8 cellular contexts compared by ENCODE assay signal in genomic region chr16:67834242-67834614, GRCh38. TPM values are rescaled to one million over a fixed set of nuclear protein-coding genes. Genes with fewer than 3 reads are reported as not detected.
DNase-seq lines count a peak whose midpoint lies in the region; ATAC-seq and TF ChIP-seq lines count a peak whose summit lies in the region.

No MANE protein-coding gene starts in this region.

- H3K27ac Mint-ChIP-seq in CD14-positive monocyte: no peak overlapping the region

- TF ChIP-seq EP300 in sigmoid colon (IDR thresholded peaks at IDR 0.05): no peak

- H3K27ac ChIP-seq in SU-DHL-6 (ENCODE audit: low read depth, low read length) (no peak overlapping the region), sigmoid colon (peak overlapping the region; percentile 80 to 84 (median 82))

- H3K27me3 Mint-ChIP-seq in CD14-positive monocyte (ENCODE audit: low read depth in 3 of 3): peaks cover 1 to 5% (median 2%) of the 10 kb centered on the region in 3 donors

- H3K79me2 ChIP-seq in SU-DHL-6 (ENCODE audit: insufficient read depth, low read length): peaks cover 9% of the 10 kb centered on the region; the same call in 1 of the 2 replicates

- H3F3A ChIP-seq in SU-DHL-6 (ENCODE audit: insufficient read depth): no peaks in the 10 kb centered on the region

- H3K36me3 ChIP-seq in SU-DHL-6 (ENCODE audit: low read length) (no peaks in the 10 kb centered on the region), sigmoid colon (peaks cover 10 to 31% (median 17%) of the 10 kb centered on the region in 4 donors)

- WGBS in sigmoid colon, 2 donors: 74 to 84% methylated on average over 10 of the region's 10 CpGs

- TF ChIP-seq POLR2A in sigmoid colon (IDR thresholded peaks at IDR 0.05): no peak

- H3K9me2 ChIP-seq in SU-DHL-6 (replicated peaks; ENCODE audit: insufficient read depth, low read length): no peaks in the 10 kb centered on the region

- no peak for DNase-seq in GM12865 (ENCODE audit: low read depth)
- no peak for DNase-seq in foreskin fibroblast
- DNase-seq in sigmoid colon: no peak
- no peak for DNase-seq in CD14-positive monocyte (ENCODE audit: low spot score)
- no peak for DNase-seq in activated effector memory CD4-positive, alpha-beta T cell treated with anti-CD3 and anti-CD28 coated beads, Interleukin-2, amount 50 U/mL, for 16 hours
- no peak for DNase-seq in stimulated activated CD4-positive, alpha-beta T cell treated with anti-CD3 and anti-CD28 coated beads, Interleukin-4, amount 100 ng/mL, for 24 hours

- H3K9me3 Mint-ChIP-seq in CD14-positive monocyte: no peaks in the 10 kb centered on the region

- intact Hi-C loops in sigmoid colon (cut with DNase I) (no loop called here), CD14-positive monocyte (cut with micrococcal nuclease) (loop anchor here in 1 of 2 donors (5.0 kb wide), 1 partner anchor 38 kb away; the partner anchor contains the start of gene EDC4)

- H3K27me3 ChIP-seq in SU-DHL-6 (ENCODE audit: low read length) (no peaks in the 10 kb centered on the region), sigmoid colon (no peaks in the 10 kb centered on the region)

- H2AFZ ChIP-seq in SU-DHL-6 (ENCODE audit: low read depth, low read length, severe bottlenecking): peak overlapping the region; percentile 98

- H3K4me3 ChIP-seq in GM12865 (ENCODE audit: low read depth, low read length) (peak overlapping the region; percentile 94), SU-DHL-6 (ENCODE audit: insufficient read depth, low read length, poor library complexity, severe bottlenecking) (peak overlapping the region; percentile 64), foreskin fibroblast (ENCODE audit: low read depth in 1 of 2, low read length in 2 of 2) (peak overlapping the region; percentile 71 to 93), sigmoid colon (peak overlapping the region; percentile 72 to 99 (median 84))

- no peaks in the 10 kb centered on the region for H4K20me1 ChIP-seq in SU-DHL-6 (ENCODE audit: low read depth, low read length)

- H3K4me1 Mint-ChIP-seq in CD14-positive monocyte: peaks cover 10% of the 10 kb centered on the region

- peak overlapping the region; percentile 90 for H3K4me2 ChIP-seq in SU-DHL-6 (ENCODE audit: low read depth, low read length, poor library complexity, severe bottlenecking)

- H3K4me3 Mint-ChIP-seq in CD14-positive monocyte: no peak overlapping the region

- H3K36me3 Mint-ChIP-seq in CD14-positive monocyte: peaks cover 23 to 30% of the 10 kb centered on the region in 2 donors

- peak overlapping the region; percentile 77 for H3K9ac ChIP-seq in SU-DHL-6 (ENCODE audit: low read length)

- H3K9me3 ChIP-seq in SU-DHL-6 (ENCODE audit: insufficient read depth, low read length) (no peaks in the 10 kb centered on the region), sigmoid colon (no peaks in the 10 kb centered on the region)

- ATAC-seq in GM21360 (IDR thresholded peaks at IDR 0.05; ENCODE audit: unreplicated experiment): no peak

- peaks cover 0 to 19% (median 17%) of the 10 kb centered on the region in 4 donors for H3K4me1 ChIP-seq in sigmoid colon

- TF ChIP-seq CTCF in GM12865 (IDR thresholded peaks at IDR 0.05; ENCODE audit: insufficient read depth, low read depth, low read length, missing control alignments) (no peak), SU-DHL-6 (IDR thresholded peaks at IDR 0.05; ENCODE audit: insufficient read depth, low read length, poor library complexity, severe bottlenecking) (no peak), foreskin fibroblast (IDR thresholded peaks at IDR 0.05; ENCODE audit: low read depth, low read length) (no peak), sigmoid colon (IDR thresholded peaks at IDR 0.05) (no peak), CD14-positive monocyte (IDR thresholded peaks at IDR 0.05) (no peak)

RNA-seq across cellular contexts. Expression of gene THAP11, which starts 7.9 kb away (rescaled TPM):
- 10 to 100 TPM; 63.9 to 85.6 (median 75.2) TPM for total RNA-seq in sigmoid colon
- polyA plus RNA-seq in sigmoid colon (10 to 100 TPM; 16.2 to 23.4 (median 20.8) TPM), CD14-positive monocyte (10 to 100 TPM; 52.5 to 84.2 TPM)

RNA-seq across cellular contexts. Expression of gene NUTF2, which starts 12.5 kb away (rescaled TPM):
- 100 to 1,000 TPM in 1 of 4 donors, 10 to 100 TPM in 3; 50.8 to 106 (median 85.4) TPM for total RNA-seq in sigmoid colon
- polyA plus RNA-seq in sigmoid colon (100 to 1,000 TPM in 1 of 3 donors, 10 to 100 TPM in 2; 93.8 to 115 (median 99.7) TPM), CD14-positive monocyte (100 to 1,000 TPM in 1 of 2 donors, 10 to 100 TPM in 1; 90.3 to 104 TPM)

RNA-seq across cellular contexts. Expression of gene CENPT, which starts 13.3 kb away (rescaled TPM):
- 10 to 100 TPM; 27.5 to 53.7 (median 41.8) TPM for total RNA-seq in sigmoid colon
- 10 to 100 TPM in 2 of 3 donors, 1 to 10 TPM in 1; 9.6 to 38.3 (median 19.0) TPM for polyA plus RNA-seq in sigmoid colon
- 10 to 100 TPM in 1 of 2 donors, 1 to 10 TPM in 1; 8.3 to 12.4 TPM for polyA plus RNA-seq in CD14-positive monocyte

RNA-seq across cellular contexts. Expression of gene TSNAXIP1, which starts 27.5 kb away (rescaled TPM):
- 1 to 10 TPM; 1.1 to 2.9 (median 1.8) TPM for total RNA-seq in sigmoid colon
- polyA plus RNA-seq in sigmoid colon (under 1 TPM in 2 of 3 donors, not detected in 1; 0.60 to 0.92 TPM), CD14-positive monocyte (not detected)

RNA-seq across cellular contexts. Expression of gene RANBP10, which starts 27.9 kb away (rescaled TPM):
- 1 to 10 TPM; 7.1 to 10.0 (median 7.6) TPM for total RNA-seq in sigmoid colon
- 10 to 100 TPM in 1 of 3 donors, 1 to 10 TPM in 2; 4.2 to 15.5 (median 4.6) TPM for polyA plus RNA-seq in sigmoid colon
- 1 to 10 TPM; 6.4 to 6.6 TPM for polyA plus RNA-seq in CD14-positive monocyte
